Comparison of ENCODE assay signal across 13 cellular contexts in the genomic region with DNA sequence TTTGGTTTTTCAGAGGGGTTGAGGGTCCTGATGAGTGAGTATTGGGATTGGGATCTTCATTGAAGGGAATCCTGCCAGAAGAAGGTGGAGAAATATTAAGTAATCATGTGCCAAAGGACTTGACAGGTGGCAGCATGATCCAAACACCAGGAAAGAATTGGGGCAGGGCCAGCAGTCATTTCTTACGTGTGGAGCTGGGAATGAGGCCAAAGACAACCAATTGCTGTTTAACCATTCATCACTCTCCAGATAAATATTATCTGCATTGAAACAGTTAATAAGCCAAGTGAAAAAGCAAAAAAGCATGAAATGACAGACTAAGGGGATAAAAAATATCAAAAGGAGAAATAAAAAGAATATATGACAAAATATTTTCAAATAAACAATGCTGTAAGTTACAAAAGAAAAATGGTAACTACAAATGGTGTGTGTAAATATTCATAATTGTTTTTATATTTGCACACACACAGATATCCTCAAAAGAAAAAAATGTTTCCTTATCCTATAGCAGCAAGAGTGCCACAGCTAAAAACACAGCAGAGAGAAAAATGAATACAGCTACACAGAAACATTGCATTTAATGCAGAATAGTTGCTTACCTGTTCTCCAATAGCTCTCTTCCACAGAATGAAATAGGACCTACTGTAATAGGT. TPM values are rescaled to one million over a fixed set of nuclear protein-coding genes. Genes with fewer than 3 reads are reported as not detected.
DNase-seq lines count a peak whose midpoint lies in the region; ATAC-seq, FAIRE-seq and TF ChIP-seq lines count a peak whose summit lies in the region.
"Had no signal": no experiment of that assay in that cellular context is flagged by ENCODE, and none has a peak within 500 bp of the region (broad histone marks: within the 10 kb centered on the region; RNA-seq: fewer than 3 reads in every experiment).

No MANE protein-coding gene starts in this region.

- no peak for FAIRE-seq in urothelium cell line (lab: Jason Lieb, UNC)

- TF ChIP-seq CTCF in retinal pigment epithelial cell (conservative IDR thresholded peaks at IDR 0.05; ENCODE audit: low read depth, low read length), result no peak

- DNase-seq in NCI-H748 (lab: John Stamatoyannopoulos, UW; ENCODE audit: unreplicated experiment), result peak; percentile 14
- no peak for DNase-seq in NCI-H748 treated with DMSO at 0.1 percent for 48 hours (lab: John Stamatoyannopoulos, UW)
- peak; percentile 66 for DNase-seq in NCI-H226
- peak; percentile 26 to 78 for DNase-seq in dermis microvascular lymphatic vessel endothelial cell (ENCODE audit: low read depth in 2 of 2)
- DNase-seq in retinal pigment epithelial cell (ENCODE audit: low read depth), result peak; percentile 62
- no peak for DNase-seq in urothelium cell line (ENCODE audit: low spot score)
- DNase-seq: activated CD4-positive, alpha-beta T cell treated with anti-CD3 and anti-CD28 coated beads for 1 hour; activated gamma-delta T cell treated with Interleukin-2 at 50 U/mL for 16 hours; endodermal cell; KG1; testis had no signal

- no peak overlapping the region for H3K4me3 ChIP-seq in retinal pigment epithelial cell (ENCODE audit: low read length)
- H3K4me3 ChIP-seq: testis had no signal

- ATAC-seq in HG03354 (IDR thresholded peaks at IDR 0.05; ENCODE audit: poor library complexity, severe bottlenecking, unreplicated experiment), result no peak
- no peak for ATAC-seq in HG03565 (IDR thresholded peaks at IDR 0.05; ENCODE audit: unreplicated experiment)

RNA-seq across cellular contexts. Expression of a gene that starts 26.1 kb away (rescaled TPM):
- 11.7 and 12.6 TPM in 2 replicates for total RNA-seq in dermis microvascular lymphatic vessel endothelial cell

Comparison
In these comparisons a context has a peak if more than half of its experiments do, and no peak if none do; other contexts are left out.
1. DNase-seq: peak in NCI-H748 (single experiment), NCI-H226 (single experiment), dermis microvascular lymphatic vessel endothelial cell (2 of 2) and retinal pigment epithelial cell (single experiment); none in NCI-H748 treated with DMSO at 0.1 percent for 48 hours (single experiment) and urothelium cell line (single experiment).